In the genomic region with DNA sequence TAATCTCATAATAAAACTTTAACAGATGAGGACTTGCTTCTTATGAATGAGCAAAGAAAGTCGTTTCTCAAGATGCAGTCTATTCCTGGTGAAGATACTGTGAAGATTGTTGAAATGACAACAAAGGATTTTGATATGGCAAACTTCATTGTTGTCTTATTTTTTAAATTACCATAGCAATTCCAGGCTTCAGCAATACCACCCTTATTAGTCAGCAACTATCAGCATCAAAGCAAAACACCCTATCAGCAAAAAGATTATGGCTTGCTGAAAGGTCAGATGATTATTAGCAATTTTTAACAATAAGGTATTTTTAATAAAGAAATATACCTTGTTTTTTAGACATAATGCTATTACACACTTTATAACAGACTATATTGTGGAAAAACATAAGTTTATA, we compare ENCODE assay signal across 1 cellular context.
A peak's percentile ranks its signal among the peaks of the same experiment; 100 is the strongest.
TF ChIP-seq lines count a peak whose summit lies in the region.

No MANE protein-coding gene starts in this region.

TF ChIP-seq in HepG2, 621 proteins besides CTCF, POLR2A, EP300 and RAD21:
- TF ChIP-seq MAFF (IDR thresholded peaks at IDR 0.05; ENCODE audit: low read depth, low read length) (peak; percentile 60), ZNF30 (CRISPR knock-in tag; IDR thresholded peaks at IDR 0.05) (no peak), CBX1 (IDR thresholded peaks at IDR 0.05; ENCODE audit: low read depth) (no peak), MAFK (conservative IDR thresholded peaks at IDR 0.05 in 1 of 2, IDR thresholded peaks at IDR 0.05 in 1 of 2; ENCODE audit: low read length in 2 of 2) (peak; percentile 49 to 69; a peak in 3 of 4 replicates)
- TF ChIP-seq, protein P1, sequence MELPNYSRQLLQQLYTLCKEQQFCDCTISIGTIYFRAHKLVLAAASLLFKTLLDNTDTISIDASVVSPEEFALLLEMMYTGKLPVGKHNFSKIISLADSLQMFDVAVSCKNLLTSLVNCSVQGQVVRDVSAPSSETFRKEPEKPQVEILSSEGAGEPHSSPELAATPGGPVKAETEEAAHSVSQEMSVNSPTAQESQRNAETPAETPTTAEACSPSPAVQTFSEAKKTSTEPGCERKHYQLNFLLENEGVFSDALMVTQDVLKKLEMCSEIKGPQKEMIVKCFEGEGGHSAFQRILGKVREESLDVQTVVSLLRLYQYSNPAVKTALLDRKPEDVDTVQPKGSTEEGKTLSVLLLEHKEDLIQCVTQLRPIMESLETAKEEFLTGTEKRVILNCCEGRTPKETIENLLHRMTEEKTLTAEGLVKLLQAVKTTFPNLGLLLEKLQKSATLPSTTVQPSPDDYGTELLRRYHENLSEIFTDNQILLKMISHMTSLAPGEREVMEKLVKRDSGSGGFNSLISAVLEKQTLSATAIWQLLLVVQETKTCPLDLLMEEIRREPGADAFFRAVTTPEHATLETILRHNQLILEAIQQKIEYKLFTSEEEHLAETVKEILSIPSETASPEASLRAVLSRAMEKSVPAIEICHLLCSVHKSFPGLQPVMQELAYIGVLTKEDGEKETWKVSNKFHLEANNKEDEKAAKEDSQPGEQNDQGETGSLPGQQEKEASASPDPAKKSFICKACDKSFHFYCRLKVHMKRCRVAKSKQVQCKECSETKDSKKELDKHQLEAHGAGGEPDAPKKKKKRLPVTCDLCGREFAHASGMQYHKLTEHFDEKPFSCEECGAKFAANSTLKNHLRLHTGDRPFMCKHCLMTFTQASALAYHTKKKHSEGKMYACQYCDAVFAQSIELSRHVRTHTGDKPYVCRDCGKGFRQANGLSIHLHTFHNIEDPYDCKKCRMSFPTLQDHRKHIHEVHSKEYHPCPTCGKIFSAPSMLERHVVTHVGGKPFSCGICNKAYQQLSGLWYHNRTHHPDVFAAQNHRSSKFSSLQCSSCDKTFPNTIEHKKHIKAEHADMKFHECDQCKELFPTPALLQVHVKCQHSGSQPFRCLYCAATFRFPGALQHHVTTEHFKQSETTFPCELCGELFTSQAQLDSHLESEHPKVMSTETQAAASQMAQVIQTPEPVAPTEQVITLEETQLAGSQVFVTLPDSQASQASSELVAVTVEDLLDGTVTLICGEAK (IDR thresholded peaks at IDR 0.05), result no peak
- TF ChIP-seq, protein P1 (CRISPR knock-in tag; IDR thresholded peaks at IDR 0.05), result no peak
